ENCODE assay signal across 25 cellular contexts in the genomic region with DNA sequence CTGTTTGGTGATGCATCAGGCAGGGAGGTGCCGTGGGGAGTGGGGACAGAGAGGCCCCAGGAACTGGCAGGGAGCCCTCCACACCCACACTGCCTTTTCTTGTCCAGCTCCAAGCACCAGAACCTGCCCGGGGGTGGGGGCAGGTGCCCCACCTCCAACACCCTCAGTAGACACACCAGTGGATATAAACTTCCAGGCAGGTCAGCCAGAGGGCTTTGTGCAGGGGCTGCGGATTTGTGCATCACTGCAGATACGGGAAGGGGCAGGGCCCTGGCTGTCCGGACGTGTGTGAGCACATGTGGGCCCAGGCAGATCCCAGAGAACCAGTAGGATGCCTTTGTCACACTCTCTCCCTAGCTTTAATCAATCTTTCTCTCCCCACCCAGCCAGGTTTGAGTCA. TPM values are rescaled to one million over a fixed set of nuclear protein-coding genes. Genes with fewer than 3 reads are reported as not detected.
DNase-seq lines count a peak whose midpoint lies in the region; ATAC-seq, FAIRE-seq and TF ChIP-seq lines count a peak whose summit lies in the region.
"Had no signal": no experiment of that assay in that cellular context is flagged by ENCODE, and none has a peak within 500 bp of the region (broad histone marks: within the 10 kb centered on the region; RNA-seq: fewer than 3 reads in every experiment).

No MANE protein-coding gene starts in this region.

- H3K9me3 ChIP-seq in lung (ENCODE audit: control insufficient read depth in 2 of 2, insufficient read depth in 1 of 2, low read length in 1 of 2) = no peaks in the 10 kb centered on the region
- H3K9me3 ChIP-seq: HAP-1, sigmoid colon, stomach, upper lobe of left lung had no signal

- ATAC-seq in lung (ENCODE audit: insufficient read depth, low FRiP score) = peak; percentile 7
- no peak for ATAC-seq in effector memory CD8-positive, alpha-beta T cell (replicated peaks)
- ATAC-seq: activated T-cell treated with anti-CD3 and anti-CD28 coated beads, Interleukin-2, amount 50 U/mL, for 72 hours; left ventricle myocardium superior had no signal

- H3K4me3 ChIP-seq in bronchial epithelial cell (ENCODE audit: low read depth, low read length) (no peak overlapping the region), lung (no peak overlapping the region)
- H3K4me3 ChIP-seq: HAP-1, sigmoid colon, SK-N-MC, stomach, upper lobe of left lung had no signal

- no peaks in the 10 kb centered on the region for H3K4me1 Mint-ChIP-seq in activated T-cell treated with anti-CD3 and anti-CD28 coated beads, Interleukin-2, amount 50 U/mL, for 24 hours (ENCODE audit: low read depth)
- H3K4me1 Mint-ChIP-seq in type B pancreatic cell (ENCODE audit: unreplicated experiment) = peaks cover 3% of the 10 kb centered on the region
- H3K4me1 Mint-ChIP-seq in effector memory CD8-positive, alpha-beta T cell (ENCODE audit: low read depth in 2 of 2) = peaks cover 7 to 9% of the 10 kb centered on the region in 2 donors

- no peak for TF ChIP-seq CTCF in bronchial epithelial cell (IDR thresholded peaks at IDR 0.05; ENCODE audit: insufficient read depth, low read length, severe bottlenecking)
- no peak for TF ChIP-seq CTCF in lung (IDR thresholded peaks at IDR 0.05; ENCODE audit: control extremely low read depth, extremely low read depth)
- no peak for TF ChIP-seq CTCF in type B pancreatic cell (conservative IDR thresholded peaks at IDR 0.05)

- WGBS in lung, 2 donors = 84 to 85% methylated on average over 6 of the region's 6 CpGs

- H3K36me3 ChIP-seq in bronchial epithelial cell (ENCODE audit: control insufficient read depth, insufficient read depth, low read length) (peaks cover 32% of the 10 kb centered on the region), lung (ENCODE audit: control insufficient read depth in 2 of 2, insufficient read depth in 2 of 2, low read length in 2 of 2) (peaks cover 3 to 34% of the 10 kb centered on the region in 2 donors)
- H3K36me3 ChIP-seq: HAP-1 had no signal

- H3K27ac Mint-ChIP-seq in activated T-cell treated with anti-CD3 and anti-CD28 coated beads, Interleukin-2, amount 50 U/mL, for 24 hours = peak overlapping the region; percentile 11
- peak overlapping the region; percentile 86 for H3K27ac Mint-ChIP-seq in type B pancreatic cell
- no peak overlapping the region for H3K27ac Mint-ChIP-seq in effector memory CD8-positive, alpha-beta T cell
- H3K27ac Mint-ChIP-seq: activated naive CD4-positive, alpha-beta T cell treated with anti-CD3 and anti-CD28 coated beads, Interleukin-2, amount 10 ng/mL, durations not matched to agents 7 days and 5 days; activated T-cell treated with anti-CD3 and anti-CD28 coated beads, Interleukin-2, amount 50 U/mL, for 72 hours; progenitor cell of endocrine pancreas; T-helper 1 cell treated with Interleukin-12 subunit alpha and Interleukin-12 subunit beta and Interleukin-4 antibody, amounts not matched to agents 30 μg/mL and 1 μg/mL, for 36 hours had no signal

- FAIRE-seq in bronchial epithelial cell (lab: Jason Lieb, UNC) = no peak
- FAIRE-seq: A204.1 had no signal

- no peak for DNase-seq in activated T-cell treated with anti-CD3 and anti-CD28 coated beads, Interleukin-2, amount 50 U/mL, for 24 hours
- DNase-seq in activated T-cell treated with anti-CD3 and anti-CD28 coated beads for 4 hours = no peak
- peak; percentile 91 for DNase-seq in bronchial epithelial cell (ENCODE audit: low read depth)
- no peak for DNase-seq in lung (ENCODE audit: low spot score)
- DNase-seq in type B pancreatic cell (ENCODE audit: extremely low spot score, unreplicated experiment) = no peak
- DNase-seq in effector memory CD8-positive, alpha-beta T cell = no peak
- no peak for DNase-seq in epidermal melanocyte (ENCODE audit: insufficient read length, low spot score)
- DNase-seq in NCI-H446 treated with DMSO at 0.1 percent for 48 hours (lab: John Stamatoyannopoulos, UW) = no peak
- DNase-seq: activated naive CD4-positive, alpha-beta T cell treated with anti-CD3 and anti-CD28 coated beads, Interleukin-2, amount 10 ng/mL, durations not matched to agents 7 days and 5 days; activated T-cell treated with anti-CD3 and anti-CD28 coated beads, Interleukin-2, amount 50 U/mL, for 72 hours; amygdala; DMS79; head of caudate nucleus; left ventricle myocardium superior; NCI-H1048; NCI-H187 treated with DMSO at 0.1 percent for 48 hours; sigmoid colon; stomach had no signal

- H3K27ac ChIP-seq in lung (ENCODE audit: low read depth in 1 of 2, low read length in 1 of 2) = no peak overlapping the region
- H3K27ac ChIP-seq: sigmoid colon, SK-N-MC, stomach, upper lobe of left lung had no signal

- H3K27me3 Mint-ChIP-seq in activated T-cell treated with anti-CD3 and anti-CD28 coated beads, Interleukin-2, amount 50 U/mL, for 24 hours = no peaks in the 10 kb centered on the region
- no peaks in the 10 kb centered on the region for H3K27me3 Mint-ChIP-seq in type B pancreatic cell
- no peaks in the 10 kb centered on the region for H3K27me3 Mint-ChIP-seq in effector memory CD8-positive, alpha-beta T cell
- H3K27me3 Mint-ChIP-seq: activated naive CD4-positive, alpha-beta T cell treated with anti-CD3 and anti-CD28 coated beads, Interleukin-2, amount 10 ng/mL, durations not matched to agents 7 days and 5 days; progenitor cell of endocrine pancreas had no signal

- H3K9me3 Mint-ChIP-seq in activated T-cell treated with anti-CD3 and anti-CD28 coated beads, Interleukin-2, amount 50 U/mL, for 24 hours = no peaks in the 10 kb centered on the region
- H3K9me3 Mint-ChIP-seq in type B pancreatic cell = no peaks in the 10 kb centered on the region
- no peaks in the 10 kb centered on the region for H3K9me3 Mint-ChIP-seq in effector memory CD8-positive, alpha-beta T cell
- H3K9me3 Mint-ChIP-seq: activated naive CD4-positive, alpha-beta T cell treated with anti-CD3 and anti-CD28 coated beads, Interleukin-2, amount 10 ng/mL, durations not matched to agents 7 days and 5 days; activated T-cell treated with anti-CD3 and anti-CD28 coated beads, Interleukin-2, amount 50 U/mL, for 72 hours; nephron; T-helper 1 cell treated with Interleukin-12 subunit alpha and Interleukin-12 subunit beta and Interleukin-4 antibody, amounts not matched to agents 30 μg/mL and 1 μg/mL, for 36 hours had no signal

- peaks cover 0 to 5% of the 10 kb centered on the region in 2 donors for H3K4me1 ChIP-seq in lung (ENCODE audit: control insufficient read depth in 2 of 2, insufficient read depth in 2 of 2, low read length in 2 of 2)
- H3K4me1 ChIP-seq: HAP-1, sigmoid colon had no signal

- no peak overlapping the region for H3K4me3 Mint-ChIP-seq in activated T-cell treated with anti-CD3 and anti-CD28 coated beads, Interleukin-2, amount 50 U/mL, for 24 hours
- H3K4me3 Mint-ChIP-seq in type B pancreatic cell = no peak overlapping the region
- no peak overlapping the region for H3K4me3 Mint-ChIP-seq in effector memory CD8-positive, alpha-beta T cell
- H3K4me3 Mint-ChIP-seq: activated naive CD4-positive, alpha-beta T cell treated with anti-CD3 and anti-CD28 coated beads, Interleukin-2, amount 10 ng/mL, durations not matched to agents 7 days and 5 days; activated T-cell treated with anti-CD3 and anti-CD28 coated beads, Interleukin-2, amount 50 U/mL, for 72 hours; nephron; T-helper 1 cell treated with Interleukin-12 subunit alpha and Interleukin-12 subunit beta and Interleukin-4 antibody, amounts not matched to agents 30 μg/mL and 1 μg/mL, for 36 hours had no signal

- peaks cover 47% of the 10 kb centered on the region for H3K36me3 Mint-ChIP-seq in activated T-cell treated with anti-CD3 and anti-CD28 coated beads, Interleukin-2, amount 50 U/mL, for 24 hours (ENCODE audit: low read depth)
- peaks cover 4% of the 10 kb centered on the region for H3K36me3 Mint-ChIP-seq in type B pancreatic cell
- H3K36me3 Mint-ChIP-seq in effector memory CD8-positive, alpha-beta T cell (ENCODE audit: insufficient read depth) = peaks cover 28% of the 10 kb centered on the region

- no peaks in the 10 kb centered on the region for H3K27me3 ChIP-seq in bronchial epithelial cell (ENCODE audit: control insufficient read depth, insufficient read depth, low read length)
- H3K27me3 ChIP-seq in lung (ENCODE audit: control insufficient read depth, insufficient read depth) = no peaks in the 10 kb centered on the region
- H3K27me3 ChIP-seq: sigmoid colon, stomach, upper lobe of left lung had no signal

RNA-seq across cellular contexts. Expression of a gene that starts 1.3 kb away (rescaled TPM):
- 88.7 and 382 TPM in 2 replicates for total RNA-seq in bronchial epithelial cell
- total RNA-seq in lung = 1 to 10 TPM; 1.9 to 8.8 TPM
- polyA plus RNA-seq in lung = 10 to 100 TPM in 1 of 2 donors, 1 to 10 TPM in 1; 9.8 to 11.3 TPM
- total RNA-seq in type B pancreatic cell (ENCODE audit: low replicate concordance) = 10.1 and 16.6 TPM in 2 replicates

RNA-seq across cellular contexts. Expression of a gene that starts 7.1 kb away (rescaled TPM):
- total RNA-seq in bronchial epithelial cell (32.6 and 58.9 TPM in 2 replicates), lung (10 to 100 TPM; 19.7 to 55.8 TPM), type B pancreatic cell (ENCODE audit: low replicate concordance) (31.1 and 39.2 TPM in 2 replicates)
- polyA plus RNA-seq in lung = 10 to 100 TPM; 40.3 to 45.4 TPM

RNA-seq across cellular contexts. Expression of a gene that starts 21.9 kb away (rescaled TPM):
- total RNA-seq in bronchial epithelial cell (48.7 and 91.9 TPM in 2 replicates), lung (10 to 100 TPM; 48.2 to 89.1 TPM), type B pancreatic cell (ENCODE audit: low replicate concordance) (41.0 and 58.6 TPM in 2 replicates)
- polyA plus RNA-seq in lung = 10 to 100 TPM; 45.2 to 82.6 TPM

RNA-seq across cellular contexts. Expression of a gene that starts 31.6 kb away (rescaled TPM):
- total RNA-seq in bronchial epithelial cell (80.6 and 98.7 TPM in 2 replicates), lung (10 to 100 TPM; 63.1 TPM), type B pancreatic cell (ENCODE audit: low replicate concordance) (53.6 and 66.6 TPM in 2 replicates)
- polyA plus RNA-seq in lung = 10 to 100 TPM; 42.9 to 71.1 TPM

RNA-seq across cellular contexts. Expression of a gene that starts 32.1 kb away (rescaled TPM):
- total RNA-seq in bronchial epithelial cell (131 and 330 TPM in 2 replicates), lung (100 to 1,000 TPM in 1 of 2 donors, 10 to 100 TPM in 1; 69.5 to 147 TPM), type B pancreatic cell (ENCODE audit: low replicate concordance) (158 and 161 TPM in 2 replicates)
- 100 to 1,000 TPM; 242 to 246 TPM for polyA plus RNA-seq in lung

Comparison
In these comparisons a context has a peak if more than half of its experiments do, and no peak if none do; other contexts are left out.
1. H3K27ac Mint-ChIP-seq: peak in activated T-cell treated with anti-CD3 and anti-CD28 coated beads, Interleukin-2, amount 50 U/mL, for 24 hours (single experiment) and type B pancreatic cell (single experiment); none in effector memory CD8-positive, alpha-beta T cell (0 of 2).